8 cellular contexts compared by ENCODE assay signal in the genomic region with DNA sequence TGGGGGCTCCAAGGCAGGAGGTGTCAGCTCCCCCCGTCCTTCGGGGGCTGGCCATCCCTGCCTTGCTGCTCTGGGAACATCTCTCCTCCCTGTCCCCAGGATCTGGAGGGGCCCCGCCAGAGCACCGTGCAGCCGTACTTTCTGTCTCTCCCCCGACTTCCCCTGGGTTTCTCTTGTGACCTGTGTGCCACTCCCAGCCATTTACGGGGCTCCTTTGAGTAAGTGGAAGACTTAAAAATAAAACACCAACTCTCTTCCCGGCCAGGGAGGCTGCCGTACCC.
A peak's percentile ranks its signal among the peaks of the same experiment; 100 is the strongest.
DNase-seq lines count a peak whose midpoint lies in the region; ATAC-seq, FAIRE-seq and TF ChIP-seq lines count a peak whose summit lies in the region.

No MANE protein-coding gene starts in this region.

- intact Hi-C loops in Caco-2 (cut with micrococcal nuclease; ENCODE audit: unreplicated experiment): loop anchor here (5.0 kb wide), 1 partner anchor 53 kb away; no protein-coding TSS in a partner anchor

- H3K4me3 ChIP-seq in Caco-2 (ENCODE audit: low read depth, low read length) (no peak overlapping the region), neuron (ENCODE audit: low read length) (peak overlapping the region; percentile 14)
- H3K4me3 ChIP-seq in effector memory CD4-positive, alpha-beta T cell (ENCODE audit: insufficient read depth, low read depth, low read length, poor library complexity, severe bottlenecking): peak overlapping the region; percentile 25

- CTCF ChIA-PET in Caco-2 (lab: Charles Lee) (interaction anchor here (1.5 kb wide), 1 partner anchor 72 kb away, joined by 4 read pairs; no protein-coding TSS in a partner anchor), RWPE1 (lab: Yijun Ruan, JAX) (interaction anchor here (1.6 to 2.1 kb wide), 2 partner anchors 15 to 72 kb away, joined by 5 to 6 read pairs; no protein-coding TSS in a partner anchor)

- no peak for ATAC-seq in HG03432 (IDR thresholded peaks at IDR 0.05; ENCODE audit: unreplicated experiment)
- no peak for ATAC-seq in GM18511 (IDR thresholded peaks at IDR 0.05; ENCODE audit: unreplicated experiment)
- ATAC-seq in HG02678 (IDR thresholded peaks at IDR 0.05; ENCODE audit: unreplicated experiment): no peak

- H3K9me3 ChIP-seq in Caco-2 (no peaks in the 10 kb centered on the region), neuron (ENCODE audit: low read length) (no peaks in the 10 kb centered on the region)
- no peaks in the 10 kb centered on the region for H3K9me3 ChIP-seq in effector memory CD4-positive, alpha-beta T cell (ENCODE audit: control insufficient read depth, low read length)

- peak overlapping the region; percentile 14 for H3K27ac Mint-ChIP-seq in Caco-2 (ENCODE audit: unreplicated experiment)

- no peaks in the 10 kb centered on the region; the same call in 1 of the 2 replicates for H3K36me3 ChIP-seq in Caco-2 (ENCODE audit: control insufficient read depth, insufficient read depth, low read length)
- no peaks in the 10 kb centered on the region for H3K36me3 ChIP-seq in effector memory CD4-positive, alpha-beta T cell (ENCODE audit: control insufficient read depth, insufficient read depth, low read length)
- H3K36me3 ChIP-seq in neuron (ENCODE audit: insufficient read depth, low read length): peaks cover 6% of the 10 kb centered on the region

- H3K27me3 Mint-ChIP-seq in Caco-2 (ENCODE audit: insufficient read depth, unreplicated experiment): no peaks in the 10 kb centered on the region

- no peaks in the 10 kb centered on the region for H3K9me3 Mint-ChIP-seq in Caco-2 (ENCODE audit: unreplicated experiment)

- H3K4me1 Mint-ChIP-seq in Caco-2 (ENCODE audit: low read depth, unreplicated experiment): no peaks in the 10 kb centered on the region

- POLR2A ChIA-PET in Caco-2 (lab: Charles Lee): no interaction called here
- POLR2A ChIA-PET in RWPE1 (lab: Yijun Ruan, JAX; ENCODE audit: low non-redundant PET): no interaction called here

- H3K4me1 ChIP-seq in Caco-2: peaks cover 15% of the 10 kb centered on the region
- H3K4me1 ChIP-seq in effector memory CD4-positive, alpha-beta T cell (ENCODE audit: control insufficient read depth, insufficient read depth, low read length, poor library complexity, severe bottlenecking): peaks cover 43% of the 10 kb centered on the region
- H3K4me1 ChIP-seq in neuron (ENCODE audit: insufficient read depth, low read length): peaks cover 72% of the 10 kb centered on the region

- H3K27me3 ChIP-seq in Caco-2 (replicated peaks; ENCODE audit: control insufficient read depth, insufficient read depth, low read length) (no peaks in the 10 kb centered on the region), neuron (ENCODE audit: insufficient read depth, low read length) (no peaks in the 10 kb centered on the region)
- H3K27me3 ChIP-seq in effector memory CD4-positive, alpha-beta T cell (replicated peaks; ENCODE audit: control insufficient read depth, insufficient read depth, low read length, poor library complexity, severe bottlenecking): no peaks in the 10 kb centered on the region

- TF ChIP-seq CTCF in Caco-2 (IDR thresholded peaks at IDR 0.05; ENCODE audit: insufficient read depth in 1 of 2, low read depth in 1 of 2, low read length in 1 of 2, severe bottlenecking in 1 of 2, unreplicated experiment in 1 of 2) (no peak), RWPE1 (conservative IDR thresholded peaks at IDR 0.05; ENCODE audit: low read depth) (no peak)

- no TSS peak for BruUV-seq in Caco-2 (replicated peaks; lab: Mats Ljungman, UMichigan)

- H3K36me3 Mint-ChIP-seq in Caco-2 (ENCODE audit: insufficient read depth, unreplicated experiment): peaks cover 15% of the 10 kb centered on the region

- H3K27ac ChIP-seq in RWPE1: peak overlapping the region; percentile 99
- H3K27ac ChIP-seq in effector memory CD4-positive, alpha-beta T cell (ENCODE audit: insufficient read depth, low read length, poor library complexity, severe bottlenecking): peak overlapping the region; percentile 73

- DNase-seq in Caco-2 (no peak), RWPE1 (ENCODE audit: low spot score) (no peak), GM12891 (ENCODE audit: insufficient read length, low spot score) (no peak)
- DNase-seq in effector memory CD4-positive, alpha-beta T cell: no peak

- no peak overlapping the region for H2AFZ ChIP-seq in neuron (ENCODE audit: low read depth, low read length)

- H3K4me3 Mint-ChIP-seq in Caco-2 (ENCODE audit: unreplicated experiment): no peak overlapping the region

- no peak for TF ChIP-seq POLR2A in GM12891 (IDR thresholded peaks at IDR 0.05; ENCODE audit: low read depth, low read length)

- FAIRE-seq in GM12891 (lab: Jason Lieb, UNC): no peak

TF ChIP-seq in GM12891, 5 proteins besides CTCF, POLR2A, EP300 and RAD21:
- TF ChIP-seq POLR2AphosphoS5 (IDR thresholded peaks at IDR 0.05; ENCODE audit: low read depth, low read length) (no peak), POU2F2 (IDR thresholded peaks at IDR 0.05; ENCODE audit: low read depth, low read length) (no peak), TAF1 (IDR thresholded peaks at IDR 0.05; ENCODE audit: low read depth, low read length) (no peak), SPI1 (IDR thresholded peaks at IDR 0.05; ENCODE audit: low read depth, low read length) (no peak), PAX5 (IDR thresholded peaks at IDR 0.05; ENCODE audit: insufficient read depth, low read length, severe bottlenecking) (no peak)
